In genomic region chr9:129665008-129665771, GRCh38 we compare ENCODE assay signal across 8 cellular contexts. TPM values are rescaled to one million over a fixed set of nuclear protein-coding genes. Genes with fewer than 3 reads are reported as not detected.
DNase-seq lines count a peak whose midpoint lies in the region; ATAC-seq, FAIRE-seq and TF ChIP-seq lines count a peak whose summit lies in the region.

Gene PRRX2 (plus strand): TSS chr9:129665647. CDS start chr9:129665868, 221 bp downstream.

- FAIRE-seq in frontal cortex (lab: Jason Lieb, UNC) = no peak
- no peak for FAIRE-seq in GM12892 (lab: Jason Lieb, UNC)

- BruUV-seq in mammary epithelial cell (replicated peaks; lab: Mats Ljungman, UMichigan) = no TSS peak

- H3K9me3 ChIP-seq in CD4-positive, CD25-positive, alpha-beta regulatory T cell (ENCODE audit: control insufficient read depth in 2 of 2, low read length in 2 of 2) = no peaks in the 10 kb centered on the region
- H3K9me3 ChIP-seq in RWPE2 (ENCODE audit: severe bottlenecking) (no peaks in the 10 kb centered on the region), mammary epithelial cell (replicated peaks; ENCODE audit: insufficient read depth, low read length) (no peaks in the 10 kb centered on the region), lung (ENCODE audit: control insufficient read depth in 2 of 2, insufficient read depth in 1 of 2, low read length in 1 of 2) (no peaks in the 10 kb centered on the region), testis (no peaks in the 10 kb centered on the region)

- CTCF ChIA-PET in mammary epithelial cell (lab: Charles Lee; ENCODE audit: low non-redundant PET) = no interaction called here

- peaks cover 47% of the 10 kb centered on the region for H3K27me3 Mint-ChIP-seq in CD4-positive, CD25-positive, alpha-beta regulatory T cell

- TF ChIP-seq POLR2A in testis (IDR thresholded peaks at IDR 0.05) (no peak), GM12892 (IDR thresholded peaks at IDR 0.05; ENCODE audit: low read depth, low read length) (no peak)

- no peak within 1 kb of the TSS for H3K4me3 ChIP-seq in CD4-positive, CD25-positive, alpha-beta regulatory T cell (ENCODE audit: low read depth, low read length)
- H3K4me3 ChIP-seq in RWPE2 (ENCODE audit: severe bottlenecking) = peak within 1 kb of the TSS; percentile 27
- H3K4me3 ChIP-seq in mammary epithelial cell (replicated peaks in 1 of 3; ENCODE audit: insufficient read depth in 1 of 3, low read depth in 2 of 3, low read length in 3 of 3) = no peak within 1 kb of the TSS
- peak within 1 kb of the TSS; percentile 16 for H3K4me3 ChIP-seq in lung
- H3K4me3 ChIP-seq in testis = peak within 1 kb of the TSS; percentile 43 to 53

- no peak within 1 kb of the TSS for H3K27ac ChIP-seq in CD4-positive, CD25-positive, alpha-beta regulatory T cell (ENCODE audit: insufficient read depth, low read length, poor library complexity, severe bottlenecking)
- H3K27ac ChIP-seq in RWPE2 (ENCODE audit: poor library complexity, severe bottlenecking) (no peak within 1 kb of the TSS), mammary epithelial cell (ENCODE audit: insufficient read depth, low read depth, low read length) (no peak within 1 kb of the TSS), lung (ENCODE audit: low read depth in 1 of 2, low read length in 1 of 2) (no peak within 1 kb of the TSS), testis (peak within 1 kb of the TSS in 1 of 2 donors; percentile 19)

- no peak within 1 kb of the TSS for H2AFZ ChIP-seq in mammary epithelial cell (ENCODE audit: low read depth, low read length)

- peak within 1 kb of the TSS; percentile 23 for H3K4me2 ChIP-seq in mammary epithelial cell (ENCODE audit: insufficient read depth, low read depth, low read length)

- peak; percentile 22 to 44 for ATAC-seq in CD4-positive, CD25-positive, alpha-beta regulatory T cell (ENCODE audit: low read depth in 2 of 2)
- ATAC-seq in RWPE2 (ENCODE audit: low read depth) (0 out of 3 replicates have a peak, but pooled peaks have one; percentile 31), lung (ENCODE audit: insufficient read depth, low FRiP score) (no peak)

- H3K27me3 ChIP-seq in CD4-positive, CD25-positive, alpha-beta regulatory T cell (ENCODE audit: control insufficient read depth, insufficient read depth, low read length) = no peaks in the 10 kb centered on the region
- peaks cover 16% of the 10 kb centered on the region for H3K27me3 ChIP-seq in RWPE2 (ENCODE audit: insufficient read depth, poor library complexity, severe bottlenecking)
- H3K27me3 ChIP-seq in mammary epithelial cell (ENCODE audit: insufficient read depth, low read length) = peaks cover 23% of the 10 kb centered on the region
- peaks cover 5% of the 10 kb centered on the region for H3K27me3 ChIP-seq in lung (ENCODE audit: control insufficient read depth, insufficient read depth)
- no peaks in the 10 kb centered on the region for H3K27me3 ChIP-seq in testis

- H3K4me1 Mint-ChIP-seq in CD4-positive, CD25-positive, alpha-beta regulatory T cell = peaks cover 0 to 4% (median 0%) of the 10 kb centered on the region in 4 donors

- H3K4me1 ChIP-seq in CD4-positive, CD25-positive, alpha-beta regulatory T cell (ENCODE audit: control insufficient read depth, insufficient read depth, low read length, poor library complexity, severe bottlenecking) = peaks cover 15% of the 10 kb centered on the region
- H3K4me1 ChIP-seq in RWPE2 (ENCODE audit: insufficient read depth, poor library complexity, severe bottlenecking) (no peaks in the 10 kb centered on the region), mammary epithelial cell (ENCODE audit: insufficient read depth, low read length) (no peaks in the 10 kb centered on the region), lung (ENCODE audit: control insufficient read depth in 2 of 2, insufficient read depth in 2 of 2, low read length in 2 of 2) (peaks cover 0 to 6% of the 10 kb centered on the region in 2 donors), testis (no peaks in the 10 kb centered on the region)

- H3K4me3 Mint-ChIP-seq in CD4-positive, CD25-positive, alpha-beta regulatory T cell = peak within 1 kb of the TSS; percentile 29 to 90 (median 73)

- in situ Hi-C loops in mammary epithelial cell (cut with MboI; ENCODE audit: low sequenced_read_pairs in 2 of 2) = no loop called here

- no peaks in the 10 kb centered on the region for H3K79me2 ChIP-seq in mammary epithelial cell (ENCODE audit: insufficient read depth, low read length)

- H3K27ac Mint-ChIP-seq in CD4-positive, CD25-positive, alpha-beta regulatory T cell = no peak within 1 kb of the TSS

- dilution Hi-C loops in mammary epithelial cell (cut with HindIII; ENCODE audit: low sequenced_read_pairs) = no loop called here

- DNase-seq in CD4-positive, CD25-positive, alpha-beta regulatory T cell = peak in 1 of 3 donors; percentile 14
- DNase-seq in RWPE2 (ENCODE audit: low spot score) (no peak), mammary epithelial cell (no peak), lung (ENCODE audit: low spot score) (no peak), testis (peak; percentile 35), pons (ENCODE audit: low spot score) (no peak), frontal cortex (ENCODE audit: low spot score in 2 of 2) (no peak), GM12892 (ENCODE audit: insufficient read length) (no peak)

- peaks cover 0 to 2% (median 0%) of the 10 kb centered on the region in 7 donors for H3K9me3 Mint-ChIP-seq in CD4-positive, CD25-positive, alpha-beta regulatory T cell

- no peaks in the 10 kb centered on the region for H4K20me1 ChIP-seq in mammary epithelial cell (ENCODE audit: insufficient read depth, low read length)

- no peaks in the 10 kb centered on the region for H3K36me3 ChIP-seq in CD4-positive, CD25-positive, alpha-beta regulatory T cell (ENCODE audit: control insufficient read depth, insufficient read depth, low read length)
- H3K36me3 ChIP-seq in RWPE2 (ENCODE audit: low read depth) = no peaks in the 10 kb centered on the region
- no peaks in the 10 kb centered on the region for H3K36me3 ChIP-seq in mammary epithelial cell (ENCODE audit: insufficient read depth, low read length)
- H3K36me3 ChIP-seq in lung (ENCODE audit: control insufficient read depth in 2 of 2, insufficient read depth in 2 of 2, low read length in 2 of 2) = no peaks in the 10 kb centered on the region
- H3K36me3 ChIP-seq in testis (ENCODE audit: low read depth, missing control alignments) = no peaks in the 10 kb centered on the region

- intact Hi-C loops in mammary epithelial cell (cut with micrococcal nuclease) = no loop called here
- intact Hi-C loops in testis (cut with DNase I; ENCODE audit: low total_unique reads) = no loop called here

- TF ChIP-seq CTCF in RWPE2 (IDR thresholded peaks at IDR 0.05; ENCODE audit: poor library complexity, severe bottlenecking) (no peak), mammary epithelial cell (conservative IDR thresholded peaks at IDR 0.05 in 1 of 2, IDR thresholded peaks at IDR 0.05 in 1 of 2; ENCODE audit: extremely low read depth in 1 of 2, insufficient read depth in 1 of 2, low read depth in 1 of 2, low read length in 2 of 2) (no peak), lung (IDR thresholded peaks at IDR 0.05; ENCODE audit: control extremely low read depth, extremely low read depth) (no peak), testis (IDR thresholded peaks at IDR 0.05) (no peak)

- no peaks in the 10 kb centered on the region for H3K36me3 Mint-ChIP-seq in CD4-positive, CD25-positive, alpha-beta regulatory T cell

- WGBS in mammary epithelial cell (ENCODE audit: low coverage, missing lambda C conversion rate) = 13% methylated on average over 3 of the region's 60 CpGs
- WGBS in lung, 2 donors = 1 to 2% methylated on average over 39 to 60 of the region's 60 CpGs
- WGBS in testis, 2 donors = 2 to 3% methylated on average over 23 to 48 of the region's 60 CpGs

- no peak within 1 kb of the TSS for H3K9ac ChIP-seq in mammary epithelial cell (ENCODE audit: insufficient read depth, low read length)

RNA-seq across cellular contexts. Expression of gene PRRX2, which starts in this region (rescaled TPM):
- not detected for total RNA-seq in CD4-positive, CD25-positive, alpha-beta regulatory T cell
- not detected for polyA plus RNA-seq in CD4-positive, CD25-positive, alpha-beta regulatory T cell
- under 1 TPM in 1 of 2 donors, not detected in 1; 0.33 TPM for total RNA-seq in mammary epithelial cell
- polyA plus RNA-seq in mammary epithelial cell = not detected
- polyA minus RNA-seq in mammary epithelial cell = not detected
- 1 to 10 TPM; 2.2 to 3.6 TPM for total RNA-seq in lung
- polyA plus RNA-seq in lung = 1 to 10 TPM; 3.4 to 3.8 TPM
- 10 to 100 TPM; 14.6 to 19.1 TPM for total RNA-seq in testis
- polyA plus RNA-seq in testis (ENCODE audit: insufficient read depth, low read depth, low replicate concordance) = 15.3 TPM
- not detected for total RNA-seq in frontal cortex
- not detected for polyA plus RNA-seq in GM12892 (2012; ENCODE audit: missing spikeins)

Comparison
In these comparisons a context has a peak if more than half of its experiments do, and no peak if none do; other contexts are left out.
1. Peak in ATAC-seq in CD4-positive, CD25-positive, alpha-beta regulatory T cell; RNA of the gene not detected or under 1 TPM.
2. H3K4me3 ChIP-seq: peak in RWPE2 (single experiment), lung (single experiment) and testis (2 of 2); none in CD4-positive, CD25-positive, alpha-beta regulatory T cell (single experiment) and mammary epithelial cell (0 of 3).